In genomic region chr7:3844545-3845151, GRCh38 we compare ENCODE assay signal across 17 cellular contexts.
DNase-seq lines count a peak whose midpoint lies in the region; ATAC-seq, FAIRE-seq and TF ChIP-seq lines count a peak whose summit lies in the region.
"Had no signal": no experiment of that assay in that cellular context is flagged by ENCODE, and none has a peak within 500 bp of the region (broad histone marks: within the 10 kb centered on the region; RNA-seq: fewer than 3 reads in every experiment).

No MANE protein-coding gene starts in this region.

- no peaks in the 10 kb centered on the region for H3K4me1 ChIP-seq in HepG2 (ENCODE audit: insufficient read depth, low read length)
- no peaks in the 10 kb centered on the region for H3K4me1 ChIP-seq in right lobe of liver
- H3K4me1 ChIP-seq: BE2C, Caco-2, HAP-1 had no signal

- no peak for FAIRE-seq in HepG2 (lab: Jason Lieb, UNC)
- FAIRE-seq: D721Med, GM12891, GM19239 had no signal

- DNase-seq in HepG2 (ENCODE audit: low spot score) (no peak), right lobe of liver (no peak), SK-MEL-5 (ENCODE audit: low read depth, low spot score) (peak; percentile 12), nephron progenitor cell (no peak), AG08396 (ENCODE audit: low spot score) (no peak), dermis blood vessel endothelial cell (no peak), NCI-H128 (lab: John Stamatoyannopoulos, UW; ENCODE audit: unreplicated experiment) (no peak)
- DNase-seq: BE2C; C1 segment of cervical spinal cord; Caco-2; CD4-positive, CD25-positive, alpha-beta regulatory T cell; DMS79 treated with DMSO at 0.1 percent for 48 hours; GM23248 had no signal

- 86% methylated on average over 10 of the region's 10 CpGs for WGBS in HepG2 (ENCODE audit: low lambda C conversion rate)
- WGBS in right lobe of liver (ENCODE audit: insufficient coverage, low coverage, low lambda C conversion rate, missing lambda C conversion rate): 80% methylated on average over 9 of the region's 10 CpGs

- no peaks in the 10 kb centered on the region for H3K36me3 Mint-ChIP-seq in nephron progenitor cell (ENCODE audit: low read depth)
- H3K36me3 Mint-ChIP-seq: CD4-positive, CD25-positive, alpha-beta regulatory T cell had no signal

- no peaks in the 10 kb centered on the region for H3K27me3 Mint-ChIP-seq in nephron progenitor cell (ENCODE audit: low read depth, poor library complexity)
- H3K27me3 Mint-ChIP-seq: CD4-positive, CD25-positive, alpha-beta regulatory T cell had no signal

- intact Hi-C loops in HepG2 (cut with micrococcal nuclease; ENCODE audit: unreplicated experiment) (no loop called here), right lobe of liver (cut with DNase I) (no loop called here)

- no peaks in the 10 kb centered on the region for H3K36me3 ChIP-seq in HepG2 (replicated peaks in 1 of 2; ENCODE audit: control insufficient read depth in 1 of 2, insufficient read depth in 2 of 2, low read length in 2 of 2)
- H3K36me3 ChIP-seq in right lobe of liver: no peaks in the 10 kb centered on the region
- H3K36me3 ChIP-seq: BE2C, HAP-1 had no signal

- H3K4me3 ChIP-seq in HepG2 (replicated peaks in 1 of 3; ENCODE audit: insufficient read depth in 1 of 3, low read depth in 2 of 3, low read length in 3 of 3): no peak overlapping the region
- no peak overlapping the region for H3K4me3 ChIP-seq in right lobe of liver
- H3K4me3 ChIP-seq: GM23248, HAP-1 had no signal

- TF ChIP-seq EP300 in HepG2 (IDR thresholded peaks at IDR 0.05; ENCODE audit: low read depth in 2 of 2, low read length in 2 of 2) (no peak), HepG2 (CRISPR knock-in tag; IDR thresholded peaks at IDR 0.05; ENCODE audit: borderline replicate concordance) (no peak)

- no peaks in the 10 kb centered on the region for H3K9me3 Mint-ChIP-seq in nephron progenitor cell

- no peak for TF ChIP-seq POLR2A in HepG2 (IDR thresholded peaks at IDR 0.05; ENCODE audit: insufficient read depth in 1 of 2, low read depth in 2 of 2, low read length in 2 of 2)
- TF ChIP-seq POLR2A in right lobe of liver (IDR thresholded peaks at IDR 0.05): no peak

- H3K27ac ChIP-seq in HepG2 (ENCODE audit: extremely low read length, insufficient read depth, low read length) (no peak overlapping the region), right lobe of liver (no peak overlapping the region)
- H3K27ac ChIP-seq: GM23248 had no signal

- no peak overlapping the region for H3K9ac ChIP-seq in HepG2 (ENCODE audit: insufficient read depth, low read depth, low read length)
- H3K9ac ChIP-seq: GM23248 had no signal

- H3K79me2 ChIP-seq in HepG2 (ENCODE audit: insufficient read depth, low read length): no peaks in the 10 kb centered on the region

- no peak overlapping the region for H3K4me2 ChIP-seq in HepG2 (ENCODE audit: low read depth, low read length)

- ATAC-seq in HepG2: no peak
- ATAC-seq in right lobe of liver: no peak

- H3K27me3 ChIP-seq in HepG2 (ENCODE audit: control insufficient read depth in 1 of 2, insufficient read depth in 2 of 2, low read length in 2 of 2): no peaks in the 10 kb centered on the region
- H3K27me3 ChIP-seq in right lobe of liver: no peaks in the 10 kb centered on the region
- H3K27me3 ChIP-seq: BE2C had no signal

- H3K4me3 Mint-ChIP-seq in nephron progenitor cell: no peak overlapping the region
- H3K4me3 Mint-ChIP-seq: CD4-positive, CD25-positive, alpha-beta regulatory T cell had no signal

- H3K4me1 Mint-ChIP-seq in nephron progenitor cell: peaks cover 7% of the 10 kb centered on the region
- H3K4me1 Mint-ChIP-seq: CD4-positive, CD25-positive, alpha-beta regulatory T cell had no signal

- peak overlapping the region; percentile 22 for H3K27ac Mint-ChIP-seq in nephron progenitor cell
- H3K27ac Mint-ChIP-seq: CD4-positive, CD25-positive, alpha-beta regulatory T cell had no signal

- no peak overlapping the region for H2AFZ ChIP-seq in HepG2 (ENCODE audit: low read length)
- H2AFZ ChIP-seq: GM23248 had no signal

- POLR2A ChIA-PET in HepG2 (lab: Yijun Ruan, JAX): no interaction called here

- TF ChIP-seq CTCF in HepG2 (CRISPR knock-in tag; IDR thresholded peaks at IDR 0.05) (no peak), right lobe of liver (IDR thresholded peaks at IDR 0.05) (no peak), nephron progenitor cell (IDR thresholded peaks at IDR 0.05) (no peak)

- no peaks in the 10 kb centered on the region for H4K20me1 ChIP-seq in HepG2 (ENCODE audit: insufficient read depth, low read length)

- in situ Hi-C loops in HepG2 (cut with HindIII; ENCODE audit: extremely low pct_ligation_motif_present, low pct_unique_long_range_greater_than_20kb) (no loop called here), SK-MEL-5 (cut with HindIII; ENCODE audit: low pct_unique_long_range_greater_than_20kb, low sequenced_read_pairs) (no loop called here)

- CTCF ChIA-PET in HepG2 (lab: Yijun Ruan, JAX; ENCODE audit: low intra/inter-chr PET ratio, low total read pairs): no interaction called here

- TF ChIP-seq RAD21 in HepG2 (CRISPR knock-in tag; IDR thresholded peaks at IDR 0.05): no peak

- BruUV-seq in HepG2 (replicated peaks; lab: Mats Ljungman, UMichigan): no TSS peak

- H3K9me3 ChIP-seq in HepG2 (ENCODE audit: low read length): no peaks in the 10 kb centered on the region
- H3K9me3 ChIP-seq in right lobe of liver: no peaks in the 10 kb centered on the region
- H3K9me3 ChIP-seq: BE2C, Caco-2, HAP-1 had no signal

TF ChIP-seq in HepG2, 621 proteins besides CTCF, POLR2A, EP300 and RAD21:
- no peak for TF ChIP-seq HMGA1 (CRISPR knock-in tag; conservative IDR thresholded peaks at IDR 0.05)
- TF ChIP-seq CREB1 (IDR thresholded peaks at IDR 0.05): peak; percentile 70; the same call in 1 of the 2 replicates
- TF ChIP-seq CREB1 (CRISPR knock-in tag; IDR thresholded peaks at IDR 0.05): no peak
- no peak for TF ChIP-seq HES4 (CRISPR knock-in tag; IDR thresholded peaks at IDR 0.05; ENCODE audit: borderline replicate concordance)
- no peak for TF ChIP-seq MYC (CRISPR knock-in tag; IDR thresholded peaks at IDR 0.05; ENCODE audit: borderline replicate concordance)
- no peak for TF ChIP-seq KLF13 (CRISPR knock-in tag; IDR thresholded peaks at IDR 0.05)
- no peak for TF ChIP-seq PAXIP1 (CRISPR knock-in tag; conservative IDR thresholded peaks at IDR 0.05)
- TF ChIP-seq RFX5 (IDR thresholded peaks at IDR 0.05; ENCODE audit: low read depth, low read length): no peak
- TF ChIP-seq ATF7 (IDR thresholded peaks at IDR 0.05): peak; percentile 89
- no peak for TF ChIP-seq ATF7 (CRISPR knock-in tag; IDR thresholded peaks at IDR 0.05)
- no peak for TF ChIP-seq ZBTB42 (CRISPR knock-in tag; IDR thresholded peaks at IDR 0.05)
- TF ChIP-seq FOXK1 (CRISPR knock-in tag; IDR thresholded peaks at IDR 0.05; ENCODE audit: borderline replicate concordance, low read depth): no peak
- TF ChIP-seq ZBTB34 (CRISPR knock-in tag; IDR thresholded peaks at IDR 0.05): no peak
- TF ChIP-seq E2F1 (CRISPR knock-in tag; IDR thresholded peaks at IDR 0.05): no peak
